Comparison of ENCODE assay signal across 2 cellular contexts in the genomic region with DNA sequence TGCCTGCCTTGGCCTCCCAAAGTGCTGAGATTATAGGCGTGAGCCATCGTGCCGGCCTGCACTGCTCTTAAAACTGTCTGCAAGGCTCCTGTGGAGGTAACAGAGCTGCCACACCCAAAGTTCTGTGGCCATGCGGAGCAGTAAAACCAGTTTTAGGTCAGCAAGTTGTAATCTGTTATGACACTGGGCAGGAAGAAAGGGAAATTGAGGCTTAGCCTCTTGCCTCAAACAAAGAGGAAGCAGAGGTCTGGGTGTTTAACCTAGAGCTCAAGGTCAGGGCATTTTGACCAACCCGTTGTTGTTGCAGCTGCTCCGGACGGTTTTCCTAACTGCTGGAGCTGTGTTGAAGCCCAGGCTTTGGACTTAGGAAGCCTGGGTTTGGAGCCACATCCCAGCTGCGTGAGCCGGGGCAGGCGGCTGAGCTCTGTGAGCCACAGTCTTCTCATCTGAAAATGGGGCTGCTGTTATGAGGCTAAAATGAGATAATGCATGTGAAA.
TF ChIP-seq lines count a peak whose summit lies in the region.

No MANE protein-coding gene starts in this region.

TF ChIP-seq in endothelial cell of umbilical vein, 7 proteins besides CTCF, POLR2A, EP300 and RAD21:
- no peak for TF ChIP-seq JUN (IDR thresholded peaks at IDR 0.05; ENCODE audit: borderline replicate concordance, insufficient read depth, insufficient read length, low read depth)
- no peak for TF ChIP-seq MYC (IDR thresholded peaks at IDR 0.05; ENCODE audit: low read depth, low read length)
- TF ChIP-seq GATA2 (IDR thresholded peaks at IDR 0.05; ENCODE audit: insufficient read depth, insufficient read length, low read depth, low read length) = no peak
- TF ChIP-seq POLR2AphosphoS5 (IDR thresholded peaks at IDR 0.05; ENCODE audit: insufficient read depth, low read depth, low read length) = no peak
- TF ChIP-seq FOS (IDR thresholded peaks at IDR 0.05; ENCODE audit: borderline replicate concordance, insufficient read depth, low read length) = no peak
- no peak for TF ChIP-seq EZH2 (IDR thresholded peaks at IDR 0.05; ENCODE audit: borderline replicate concordance, low read depth, low read length, severe bottlenecking)
- TF ChIP-seq, protein P1, sequence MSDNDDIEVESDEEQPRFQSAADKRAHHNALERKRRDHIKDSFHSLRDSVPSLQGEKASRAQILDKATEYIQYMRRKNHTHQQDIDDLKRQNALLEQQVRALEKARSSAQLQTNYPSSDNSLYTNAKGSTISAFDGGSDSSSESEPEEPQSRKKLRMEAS (IDR thresholded peaks at IDR 0.05; ENCODE audit: insufficient read depth, insufficient read length) = no peak

TF ChIP-seq in WTC11, 78 proteins besides CTCF, POLR2A, EP300 and RAD21:
- TF ChIP-seq NFE2L1 (CRISPR knock-in tag; IDR thresholded peaks at IDR 0.05) (no peak), ZNF121 (CRISPR knock-in tag; IDR thresholded peaks at IDR 0.05) (no peak), ZNF232 (CRISPR knock-in tag; IDR thresholded peaks at IDR 0.05) (no peak), NR3C1 (CRISPR knock-in tag; conservative IDR thresholded peaks at IDR 0.05; ENCODE audit: low read depth) (no peak), ZNF416 (CRISPR knock-in tag; IDR thresholded peaks at IDR 0.05) (no peak), FOXP1 (CRISPR knock-in tag; IDR thresholded peaks at IDR 0.05; ENCODE audit: borderline replicate concordance) (no peak), KAT7 (CRISPR knock-in tag; IDR thresholded peaks at IDR 0.05; ENCODE audit: borderline replicate concordance) (no peak), FOXJ3 (CRISPR knock-in tag; IDR thresholded peaks at IDR 0.05; ENCODE audit: borderline replicate concordance) (no peak), ZNF138 (CRISPR knock-in tag; conservative IDR thresholded peaks at IDR 0.05) (no peak)
- TF ChIP-seq, protein P2, sequence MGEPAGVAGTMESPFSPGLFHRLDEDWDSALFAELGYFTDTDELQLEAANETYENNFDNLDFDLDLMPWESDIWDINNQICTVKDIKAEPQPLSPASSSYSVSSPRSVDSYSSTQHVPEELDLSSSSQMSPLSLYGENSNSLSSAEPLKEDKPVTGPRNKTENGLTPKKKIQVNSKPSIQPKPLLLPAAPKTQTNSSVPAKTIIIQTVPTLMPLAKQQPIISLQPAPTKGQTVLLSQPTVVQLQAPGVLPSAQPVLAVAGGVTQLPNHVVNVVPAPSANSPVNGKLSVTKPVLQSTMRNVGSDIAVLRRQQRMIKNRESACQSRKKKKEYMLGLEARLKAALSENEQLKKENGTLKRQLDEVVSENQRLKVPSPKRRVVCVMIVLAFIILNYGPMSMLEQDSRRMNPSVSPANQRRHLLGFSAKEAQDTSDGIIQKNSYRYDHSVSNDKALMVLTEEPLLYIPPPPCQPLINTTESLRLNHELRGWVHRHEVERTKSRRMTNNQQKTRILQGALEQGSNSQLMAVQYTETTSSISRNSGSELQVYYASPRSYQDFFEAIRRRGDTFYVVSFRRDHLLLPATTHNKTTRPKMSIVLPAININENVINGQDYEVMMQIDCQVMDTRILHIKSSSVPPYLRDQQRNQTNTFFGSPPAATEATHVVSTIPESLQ (CRISPR knock-in tag; IDR thresholded peaks at IDR 0.05) = no peak
- TF ChIP-seq, protein P3, sequence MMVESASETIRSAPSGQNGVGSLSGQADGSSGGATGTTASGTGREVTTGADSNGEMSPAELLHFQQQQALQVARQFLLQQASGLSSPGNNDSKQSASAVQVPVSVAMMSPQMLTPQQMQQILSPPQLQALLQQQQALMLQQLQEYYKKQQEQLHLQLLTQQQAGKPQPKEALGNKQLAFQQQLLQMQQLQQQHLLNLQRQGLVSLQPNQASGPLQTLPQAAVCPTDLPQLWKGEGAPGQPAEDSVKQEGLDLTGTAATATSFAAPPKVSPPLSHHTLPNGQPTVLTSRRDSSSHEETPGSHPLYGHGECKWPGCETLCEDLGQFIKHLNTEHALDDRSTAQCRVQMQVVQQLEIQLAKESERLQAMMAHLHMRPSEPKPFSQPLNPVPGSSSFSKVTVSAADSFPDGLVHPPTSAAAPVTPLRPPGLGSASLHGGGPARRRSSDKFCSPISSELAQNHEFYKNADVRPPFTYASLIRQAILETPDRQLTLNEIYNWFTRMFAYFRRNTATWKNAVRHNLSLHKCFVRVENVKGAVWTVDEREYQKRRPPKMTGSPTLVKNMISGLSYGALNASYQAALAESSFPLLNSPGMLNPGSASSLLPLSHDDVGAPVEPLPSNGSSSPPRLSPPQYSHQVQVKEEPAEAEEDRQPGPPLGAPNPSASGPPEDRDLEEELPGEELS (CRISPR knock-in tag; IDR thresholded peaks at IDR 0.05) = no peak
- TF ChIP-seq, protein P4, sequence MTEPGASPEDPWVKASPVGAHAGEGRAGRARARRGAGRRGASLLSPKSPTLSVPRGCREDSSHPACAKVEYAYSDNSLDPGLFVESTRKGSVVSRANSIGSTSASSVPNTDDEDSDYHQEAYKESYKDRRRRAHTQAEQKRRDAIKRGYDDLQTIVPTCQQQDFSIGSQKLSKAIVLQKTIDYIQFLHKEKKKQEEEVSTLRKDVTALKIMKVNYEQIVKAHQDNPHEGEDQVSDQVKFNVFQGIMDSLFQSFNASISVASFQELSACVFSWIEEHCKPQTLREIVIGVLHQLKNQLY (CRISPR knock-in tag; IDR thresholded peaks at IDR 0.05) = no peak
- TF ChIP-seq, protein P5, sequence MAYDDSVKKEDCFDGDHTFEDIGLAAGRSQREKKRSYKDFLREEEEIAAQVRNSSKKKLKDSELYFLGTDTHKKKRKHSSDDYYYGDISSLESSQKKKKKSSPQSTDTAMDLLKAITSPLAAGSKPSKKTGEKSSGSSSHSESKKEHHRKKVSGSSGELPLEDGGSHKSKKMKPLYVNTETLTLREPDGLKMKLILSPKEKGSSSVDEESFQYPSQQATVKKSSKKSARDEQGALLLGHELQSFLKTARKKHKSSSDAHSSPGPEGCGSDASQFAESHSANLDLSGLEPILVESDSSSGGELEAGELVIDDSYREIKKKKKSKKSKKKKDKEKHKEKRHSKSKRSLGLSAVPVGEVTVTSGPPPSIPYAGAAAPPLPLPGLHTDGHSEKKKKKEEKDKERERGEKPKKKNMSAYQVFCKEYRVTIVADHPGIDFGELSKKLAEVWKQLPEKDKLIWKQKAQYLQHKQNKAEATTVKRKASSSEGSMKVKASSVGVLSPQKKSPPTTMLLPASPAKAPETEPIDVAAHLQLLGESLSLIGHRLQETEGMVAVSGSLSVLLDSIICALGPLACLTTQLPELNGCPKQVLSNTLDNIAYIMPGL (CRISPR knock-in tag; IDR thresholded peaks at IDR 0.05) = no peak
- TF ChIP-seq, protein P6, sequence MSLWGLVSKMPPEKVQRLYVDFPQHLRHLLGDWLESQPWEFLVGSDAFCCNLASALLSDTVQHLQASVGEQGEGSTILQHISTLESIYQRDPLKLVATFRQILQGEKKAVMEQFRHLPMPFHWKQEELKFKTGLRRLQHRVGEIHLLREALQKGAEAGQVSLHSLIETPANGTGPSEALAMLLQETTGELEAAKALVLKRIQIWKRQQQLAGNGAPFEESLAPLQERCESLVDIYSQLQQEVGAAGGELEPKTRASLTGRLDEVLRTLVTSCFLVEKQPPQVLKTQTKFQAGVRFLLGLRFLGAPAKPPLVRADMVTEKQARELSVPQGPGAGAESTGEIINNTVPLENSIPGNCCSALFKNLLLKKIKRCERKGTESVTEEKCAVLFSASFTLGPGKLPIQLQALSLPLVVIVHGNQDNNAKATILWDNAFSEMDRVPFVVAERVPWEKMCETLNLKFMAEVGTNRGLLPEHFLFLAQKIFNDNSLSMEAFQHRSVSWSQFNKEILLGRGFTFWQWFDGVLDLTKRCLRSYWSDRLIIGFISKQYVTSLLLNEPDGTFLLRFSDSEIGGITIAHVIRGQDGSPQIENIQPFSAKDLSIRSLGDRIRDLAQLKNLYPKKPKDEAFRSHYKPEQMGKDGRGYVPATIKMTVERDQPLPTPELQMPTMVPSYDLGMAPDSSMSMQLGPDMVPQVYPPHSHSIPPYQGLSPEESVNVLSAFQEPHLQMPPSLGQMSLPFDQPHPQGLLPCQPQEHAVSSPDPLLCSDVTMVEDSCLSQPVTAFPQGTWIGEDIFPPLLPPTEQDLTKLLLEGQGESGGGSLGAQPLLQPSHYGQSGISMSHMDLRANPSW (CRISPR knock-in tag; conservative IDR thresholded peaks at IDR 0.05; ENCODE audit: low read depth) = no peak
TF ChIP-seq in WTC11: peak in this region for 0.
